Comparison of ENCODE assay signal across 8 cellular contexts in the genomic region with DNA sequence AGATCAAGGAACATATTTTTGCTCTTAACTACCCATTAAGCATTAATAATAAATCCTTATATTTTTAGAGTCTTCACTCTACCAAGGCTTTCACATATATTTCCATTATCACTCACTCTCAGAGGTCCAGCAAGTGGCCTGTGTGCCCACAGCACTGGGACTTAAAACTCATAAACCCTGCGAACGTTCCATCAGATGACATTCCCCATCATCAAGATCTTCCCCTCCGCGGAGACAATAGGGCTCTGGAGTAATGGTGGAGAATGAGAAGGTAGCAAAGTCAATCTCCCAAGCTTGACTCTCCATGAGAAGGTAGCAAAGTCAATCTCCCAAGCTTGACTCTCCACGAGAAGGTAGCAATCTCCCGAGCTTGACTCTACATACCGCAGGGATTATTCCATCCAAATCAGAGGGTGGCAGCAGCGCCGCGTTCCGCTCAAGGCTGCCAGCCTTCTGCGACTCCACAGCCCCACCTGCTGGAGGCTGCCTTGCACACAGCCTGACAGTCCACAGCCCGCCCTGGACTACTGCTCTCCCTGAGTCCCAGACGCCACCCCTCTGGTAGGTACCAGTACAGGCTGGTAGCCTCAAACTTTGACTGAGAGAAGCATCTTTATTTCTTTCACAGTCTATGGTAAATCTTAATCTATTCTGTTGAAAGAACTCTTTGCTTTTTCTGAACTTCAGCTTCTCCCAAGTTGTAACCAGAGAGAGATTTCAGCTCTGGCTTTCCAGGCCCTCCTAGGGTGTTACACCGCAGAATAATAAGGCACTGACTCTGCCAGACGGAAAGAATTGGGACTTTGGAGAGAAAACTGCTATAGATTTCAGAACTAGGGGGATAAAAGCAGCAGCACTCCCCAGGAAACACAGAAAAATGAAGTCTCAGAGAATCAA. TPM values are rescaled to one million over a fixed set of nuclear protein-coding genes. Genes with fewer than 3 reads are reported as not detected.
A peak's percentile ranks its signal among the peaks of the same experiment; 100 is the strongest.
DNase-seq lines count a peak whose midpoint lies in the region; ATAC-seq and TF ChIP-seq lines count a peak whose summit lies in the region.

No MANE protein-coding gene starts in this region.

- no peak overlapping the region for H3K27ac ChIP-seq in GM23248
- H3K27ac ChIP-seq in RWPE2 (ENCODE audit: poor library complexity, severe bottlenecking), result no peak overlapping the region
- H3K27ac ChIP-seq in suprapubic skin, result no peak overlapping the region

- TF ChIP-seq CTCF in LNCaP clone FGC (IDR thresholded peaks at IDR 0.05; ENCODE audit: control insufficient read depth, extremely low read depth, insufficient read depth) (peak; percentile 100), RWPE2 (IDR thresholded peaks at IDR 0.05; ENCODE audit: poor library complexity, severe bottlenecking) (peak; percentile 97), fibroblast of villous mesenchyme (IDR thresholded peaks at IDR 0.05; ENCODE audit: insufficient read depth, low read depth, low read length) (peak; percentile 97), omental fat pad (IDR thresholded peaks at IDR 0.05) (peak in 2 of 3 donors; percentile 16 to 76), suprapubic skin (IDR thresholded peaks at IDR 0.05) (peak; percentile 85 to 96)

- H3K4me1 ChIP-seq in GM23248 (ENCODE audit: insufficient read depth) (0 out of 2 replicates have a peak, but pooled peaks cover 3% of the 10 kb centered on the region), RWPE2 (ENCODE audit: insufficient read depth, poor library complexity, severe bottlenecking) (no peaks in the 10 kb centered on the region), suprapubic skin (no peaks in the 10 kb centered on the region)

- H3K27me3 ChIP-seq in GM23248 (replicated peaks; ENCODE audit: insufficient read depth) (0 out of 2 replicates have a peak, but pooled peaks cover 7% of the 10 kb centered on the region), RWPE2 (ENCODE audit: insufficient read depth, poor library complexity, severe bottlenecking) (no peaks in the 10 kb centered on the region), suprapubic skin (peaks cover 7% of the 10 kb centered on the region)

- H3K4me1 Mint-ChIP-seq in activated T-helper 2 cell treated with anti-CD3 and anti-CD28 coated beads, Interferon-gamma antibody, Interleukin-2, Interleukin-4, amounts not matched to agents 10 μg/mL and 5 μg/mL and 100 μg/mL, durations not matched to agents 14 hours and 24 hours and 36 hours (ENCODE audit: low read depth), result peaks cover 4% of the 10 kb centered on the region

- no peaks in the 10 kb centered on the region for H3K36me3 Mint-ChIP-seq in activated T-helper 2 cell treated with anti-CD3 and anti-CD28 coated beads, Interferon-gamma antibody, Interleukin-2, Interleukin-4, amounts not matched to agents 10 μg/mL and 5 μg/mL and 100 μg/mL, durations not matched to agents 14 hours and 24 hours and 36 hours (ENCODE audit: low read depth)

- no peak overlapping the region for H3K4me3 Mint-ChIP-seq in activated T-helper 2 cell treated with anti-CD3 and anti-CD28 coated beads, Interferon-gamma antibody, Interleukin-2, Interleukin-4, amounts not matched to agents 10 μg/mL and 5 μg/mL and 100 μg/mL, durations not matched to agents 14 hours and 24 hours and 36 hours (ENCODE audit: low read depth)

- no peak overlapping the region for H3K27ac Mint-ChIP-seq in activated T-helper 2 cell treated with anti-CD3 and anti-CD28 coated beads, Interferon-gamma antibody, Interleukin-2, Interleukin-4, amounts not matched to agents 10 μg/mL and 5 μg/mL and 100 μg/mL, durations not matched to agents 14 hours and 24 hours and 36 hours

- no peak overlapping the region for H3K9ac ChIP-seq in GM23248

- H3K79me2 ChIP-seq in GM23248 (ENCODE audit: insufficient read depth), result no peaks in the 10 kb centered on the region

- peak; percentile 99 for ATAC-seq in RWPE2 (ENCODE audit: low read depth)
- ATAC-seq in omental fat pad (ENCODE audit: low FRiP score), result peak; percentile 96

- no peaks in the 10 kb centered on the region for H3K9me2 ChIP-seq in GM23248 (ENCODE audit: insufficient read depth)

- WGBS in GM23248 (ENCODE audit: low coverage in 1 of 2, low lambda C conversion rate in 2 of 2, missing lambda C conversion rate in 2 of 2), 2 experiments, result 8 to 9% methylated on average over 16 of the region's 16 CpGs
- 22% methylated on average over 16 of the region's 16 CpGs for WGBS in suprapubic skin

- H3K9me3 ChIP-seq in GM23248 (ENCODE audit: low read depth), result no peaks in the 10 kb centered on the region
- no peaks in the 10 kb centered on the region for H3K9me3 ChIP-seq in RWPE2 (ENCODE audit: severe bottlenecking)
- no peaks in the 10 kb centered on the region for H3K9me3 ChIP-seq in suprapubic skin

- intact Hi-C loops in activated T-helper 2 cell treated with anti-CD3 and anti-CD28 coated beads, Interferon-gamma antibody, Interleukin-2, Interleukin-4, amounts not matched to agents 10 μg/mL and 5 μg/mL and 100 μg/mL, durations not matched to agents 14 hours and 24 hours and 36 hours (cut with micrococcal nuclease), result loop anchor here (5.0 kb wide), 1 partner anchor 72 kb away; no protein-coding TSS in a partner anchor

- peaks cover 51% of the 10 kb centered on the region for H3K27me3 Mint-ChIP-seq in activated T-helper 2 cell treated with anti-CD3 and anti-CD28 coated beads, Interferon-gamma antibody, Interleukin-2, Interleukin-4, amounts not matched to agents 10 μg/mL and 5 μg/mL and 100 μg/mL, durations not matched to agents 14 hours and 24 hours and 36 hours (ENCODE audit: low read depth)

- DNase-seq in EL, result peak; percentile 79
- peak; percentile 91 for DNase-seq in GM23248
- peak; percentile 46 for DNase-seq in LNCaP clone FGC (ENCODE audit: low read depth)
- DNase-seq in RWPE2 (ENCODE audit: low spot score), result peak; percentile 83
- DNase-seq in activated T-helper 2 cell treated with anti-CD3 and anti-CD28 coated beads, Interferon-gamma antibody, Interleukin-2, Interleukin-4, amounts not matched to agents 10 μg/mL and 5 μg/mL and 100 μg/mL, durations not matched to agents 14 hours and 24 hours and 36 hours (ENCODE audit: low spot score), result peak; percentile 73
- peak; percentile 75 for DNase-seq in fibroblast of villous mesenchyme (ENCODE audit: low read depth)
- DNase-seq in omental fat pad (ENCODE audit: low spot score), result peak; percentile 94
- DNase-seq in suprapubic skin (ENCODE audit: low spot score in 2 of 2), result peak; percentile 90 to 92

- no peaks in the 10 kb centered on the region for H3K9me3 Mint-ChIP-seq in activated T-helper 2 cell treated with anti-CD3 and anti-CD28 coated beads, Interferon-gamma antibody, Interleukin-2, Interleukin-4, amounts not matched to agents 10 μg/mL and 5 μg/mL and 100 μg/mL, durations not matched to agents 14 hours and 24 hours and 36 hours

- peak overlapping the region; percentile 59 for H3K4me2 ChIP-seq in GM23248 (ENCODE audit: unreplicated experiment)

- no peak for TF ChIP-seq EP300 in suprapubic skin (IDR thresholded peaks at IDR 0.05)

- in situ Hi-C loops in GM23248 (cut with MboI), result loop anchor here (25.0 kb wide), 1 partner anchor 882 kb away; no protein-coding TSS in a partner anchor

- H3F3A ChIP-seq in GM23248 (ENCODE audit: insufficient read depth), result no peaks in the 10 kb centered on the region

- no peaks in the 10 kb centered on the region for H4K20me1 ChIP-seq in GM23248 (ENCODE audit: insufficient read depth)

- TF ChIP-seq POLR2A in suprapubic skin (IDR thresholded peaks at IDR 0.05), result no peak

- H2AFZ ChIP-seq in GM23248, result peak overlapping the region; percentile 74

- H3K36me3 ChIP-seq in GM23248 (ENCODE audit: low read depth) (no peaks in the 10 kb centered on the region), RWPE2 (ENCODE audit: low read depth) (no peaks in the 10 kb centered on the region), suprapubic skin (no peaks in the 10 kb centered on the region)

- H3K4me3 ChIP-seq in GM23248 (no peak overlapping the region), LNCaP clone FGC (ENCODE audit: low read depth, low read length) (no peak overlapping the region), RWPE2 (ENCODE audit: severe bottlenecking) (no peak overlapping the region), fibroblast of villous mesenchyme (ENCODE audit: low read depth, low read length) (no peak overlapping the region), suprapubic skin (no peak overlapping the region)

RNA-seq across cellular contexts. Expression of gene CTTNBP2NL, which starts 26.4 kb away (rescaled TPM):
- total RNA-seq in GM23248 (2014; rRNA removed; shearing (Covaris generic)), result 19.2 and 24.3 TPM in 2 replicates
- polyA plus RNA-seq in GM23248 (2016; fragmentation: Nextera tagmentation; extraction: Ambion mirVana), result 32.9 and 38.4 TPM in 2 replicates
- 5.7 and 7.1 TPM in 2 replicates for total RNA-seq in activated T-helper 2 cell treated with anti-CD3 and anti-CD28 coated beads, Interferon-gamma antibody, Interleukin-2, Interleukin-4, amounts not matched to agents 10 μg/mL and 5 μg/mL and 100 μg/mL, durations not matched to agents 14 hours and 24 hours and 36 hours
- total RNA-seq in fibroblast of villous mesenchyme (20.9 and 30.2 TPM in 2 replicates), omental fat pad (10 to 100 TPM; 23.0 to 58.3 (median 31.5) TPM), suprapubic skin (10 to 100 TPM; 25.9 to 59.4 (median 49.3) TPM)

Comparison
In these comparisons a context has a peak if more than half of its experiments do, and no peak if none do; other contexts are left out.
1. CTCF ChIP-seq: peak in every context shown above with its lines; median percentile 100 in LNCaP clone FGC; 97 in RWPE2; 97 in fibroblast of villous mesenchyme; 90 in suprapubic skin; 46 in omental fat pad.